1 cellular context compared by ENCODE assay signal in the genomic region with DNA sequence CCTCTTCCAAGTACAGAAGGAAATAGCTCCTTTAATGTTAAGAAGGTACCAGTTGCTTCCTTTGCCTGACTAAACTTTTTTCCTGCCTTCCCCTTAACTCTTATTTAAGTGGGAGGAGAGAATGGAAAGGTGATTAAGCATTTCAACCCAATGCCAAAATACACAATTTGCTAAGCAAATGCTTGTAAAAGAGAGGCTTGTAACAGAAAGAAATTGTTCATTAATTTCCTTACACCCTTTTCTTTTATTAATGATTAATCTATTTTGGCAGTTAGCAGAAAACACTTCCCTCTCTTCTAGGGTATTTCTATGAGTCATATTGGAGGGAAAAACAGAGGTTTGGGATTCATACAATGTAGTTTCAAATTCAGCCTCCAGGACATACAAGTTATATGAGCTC.
TF ChIP-seq lines count a peak whose summit lies in the region.

No MANE protein-coding gene starts in this region.

TF ChIP-seq in SK-N-SH, 30 proteins besides CTCF, POLR2A, EP300 and RAD21 (continued from another document):
- TF ChIP-seq USF1 (IDR thresholded peaks at IDR 0.05; ENCODE audit: borderline replicate concordance, low read depth): no peak
- no peak for TF ChIP-seq PBX3 (IDR thresholded peaks at IDR 0.05)
- TF ChIP-seq RXRA (IDR thresholded peaks at IDR 0.05; ENCODE audit: borderline replicate concordance, low read depth): no peak
- TF ChIP-seq RCOR1 (IDR thresholded peaks at IDR 0.05; ENCODE audit: low read length): no peak
- TF ChIP-seq, protein P1, sequence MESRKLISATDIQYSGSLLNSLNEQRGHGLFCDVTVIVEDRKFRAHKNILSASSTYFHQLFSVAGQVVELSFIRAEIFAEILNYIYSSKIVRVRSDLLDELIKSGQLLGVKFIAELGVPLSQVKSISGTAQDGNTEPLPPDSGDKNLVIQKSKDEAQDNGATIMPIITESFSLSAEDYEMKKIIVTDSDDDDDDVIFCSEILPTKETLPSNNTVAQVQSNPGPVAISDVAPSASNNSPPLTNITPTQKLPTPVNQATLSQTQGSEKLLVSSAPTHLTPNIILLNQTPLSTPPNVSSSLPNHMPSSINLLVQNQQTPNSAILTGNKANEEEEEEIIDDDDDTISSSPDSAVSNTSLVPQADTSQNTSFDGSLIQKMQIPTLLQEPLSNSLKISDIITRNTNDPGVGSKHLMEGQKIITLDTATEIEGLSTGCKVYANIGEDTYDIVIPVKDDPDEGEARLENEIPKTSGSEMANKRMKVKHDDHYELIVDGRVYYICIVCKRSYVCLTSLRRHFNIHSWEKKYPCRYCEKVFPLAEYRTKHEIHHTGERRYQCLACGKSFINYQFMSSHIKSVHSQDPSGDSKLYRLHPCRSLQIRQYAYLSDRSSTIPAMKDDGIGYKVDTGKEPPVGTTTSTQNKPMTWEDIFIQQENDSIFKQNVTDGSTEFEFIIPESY (IDR thresholded peaks at IDR 0.05; ENCODE audit: borderline replicate concordance, low read depth): no peak
- TF ChIP-seq EZH2phosphoT487 (IDR thresholded peaks at IDR 0.05; ENCODE audit: borderline replicate concordance, low read depth): no peak
- TF ChIP-seq REST (IDR thresholded peaks at IDR 0.05; ENCODE audit: low read depth, low read length): no peak
- TF ChIP-seq FOXJ3 (CRISPR knock-in tag; IDR thresholded peaks at IDR 0.05): no peak
